In genomic region chr21:24298040-24298439, GRCh38 we compare ENCODE assay signal across 30 cellular contexts.
"Had no signal": no experiment of that assay in that cellular context is flagged by ENCODE, and none has a peak within 500 bp of the region (broad histone marks: within the 10 kb centered on the region; RNA-seq: fewer than 3 reads in every experiment).

No MANE protein-coding gene starts in this region.

- H3K79me2 ChIP-seq: parathyroid adenoma had no signal

- H3K4me2 ChIP-seq: neural progenitor cell, smooth muscle cell had no signal

- ATAC-seq: naive thymus-derived CD8-positive, alpha-beta T cell; natural killer cell treated with Interleukin-12 subunit alpha and Interleukin-12 subunit beta and Interleukin-15 and Interleukin-18, amount 100 ng/mL, for 72 hours; psoas muscle; right cardiac atrium; sciatic nerve; stimulated activated memory B cell treated with anti-CD40 and anti-IgM and Interleukin-4, amounts not matched to agents 10 μg/mL and 1 μg/mL and 100 μg/mL, for 72 hours; stimulated activated naive CD8-positive, alpha-beta T cell treated with anti-CD3 and anti-CD28 coated beads, Interleukin-15, amount 100 ng/mL, for 72 hours; stimulated activated naive CD8-positive, alpha-beta T cell treated with anti-CD3 and anti-CD28 coated beads, Interleukin-15, Interleukin-2, amounts not matched to agents 100 U/mL and 50 U/mL, for 24 hours; upper lobe of right lung had no signal

- H3K9me3 ChIP-seq: ovary, psoas muscle, spleen, suprapubic skin, testis, tibial artery, transverse colon, upper lobe of right lung, uterus had no signal

- H3K27me3 ChIP-seq: neural progenitor cell, ovary, spleen, suprapubic skin, testis, tibial artery, transverse colon, upper lobe of right lung, uterus had no signal

- H3K4me1 ChIP-seq: neural progenitor cell, parathyroid adenoma, psoas muscle, spleen, suprapubic skin, testis, tibial artery, transverse colon, upper lobe of right lung, uterus had no signal

- H3K27ac ChIP-seq: neural progenitor cell, ovary, parathyroid adenoma, psoas muscle, skin epidermis, spleen, suprapubic skin, testis, tibial artery, transverse colon, upper lobe of right lung, uterus had no signal

- DNase-seq: naive thymus-derived CD8-positive, alpha-beta T cell; nephron progenitor cell; occipital lobe; ovary; posterior cingulate gyrus; psoas muscle; right cardiac atrium; spleen; stimulated activated CD4-positive, alpha-beta T cell treated with anti-CD3 and anti-CD28 coated beads, Interleukin-12 subunit alpha, Interleukin-12 subunit beta, amount 100 ng/mL, for 4 hours; stimulated activated CD4-positive, alpha-beta T cell treated with anti-CD3 and anti-CD28 coated beads, Interleukin-1b, Interleukin-23, amount 100 ng/mL, for 48 hours; stimulated activated CD4-positive, alpha-beta T cell treated with anti-CD3 and anti-CD28 coated beads, Interleukin-4, amount 100 ng/mL, for 1 hour; stimulated activated CD4-positive, alpha-beta T cell treated with anti-CD3 and anti-CD28 coated beads, Interleukin-4, amount 100 ng/mL, for 4 hours; stimulated activated CD8-positive, alpha-beta memory T cell treated with anti-CD3 and anti-CD28 coated beads, Interleukin-4, amount 100 ng/mL, for 48 hours; stimulated activated naive CD4-positive, alpha-beta T cell; stimulated activated naive CD8-positive, alpha-beta T cell treated with anti-CD3 and anti-CD28 coated beads, Interleukin-15, amount 100 ng/mL, for 72 hours; stimulated activated naive CD8-positive, alpha-beta T cell treated with anti-CD3 and anti-CD28 coated beads, Interleukin-15, Interleukin-2, amounts not matched to agents 100 U/mL and 50 U/mL, for 24 hours; substantia nigra; testis; tibial artery; transverse colon; upper lobe of right lung; uterus had no signal

- H3K4me3 ChIP-seq: neural progenitor cell, ovary, psoas muscle, skin epidermis, smooth muscle cell, spleen, suprapubic skin, testis, tibial artery, transverse colon, upper lobe of right lung, uterus had no signal

- H3K9ac ChIP-seq: neural progenitor cell, parathyroid adenoma had no signal

- H3K36me3 ChIP-seq: neural progenitor cell, ovary, spleen, suprapubic skin, tibial artery, transverse colon, upper lobe of right lung, uterus had no signal

- H2AFZ ChIP-seq: neural progenitor cell, parathyroid adenoma had no signal
